In the genomic region with DNA sequence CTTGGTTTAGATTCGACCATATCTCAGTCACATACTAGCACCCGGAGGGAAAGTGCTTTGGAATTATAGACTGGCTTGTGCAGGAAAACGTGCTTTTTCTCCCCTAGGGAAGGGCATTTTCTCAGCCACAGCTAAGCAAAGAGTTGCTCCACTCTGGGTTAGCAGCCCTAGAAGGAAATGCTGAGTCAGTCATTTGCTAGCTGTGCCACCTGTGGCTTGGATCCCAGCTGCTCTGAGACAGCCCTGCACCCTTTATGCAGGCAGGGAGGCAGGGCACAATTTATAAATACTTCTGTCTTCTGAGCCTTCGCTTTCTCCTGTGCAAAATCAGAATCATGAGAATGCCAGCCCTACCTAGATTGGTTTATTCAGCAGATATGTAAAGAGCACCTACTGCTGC, we compare ENCODE assay signal across 1 cellular context.
TF ChIP-seq lines count a peak whose summit lies in the region.

No MANE protein-coding gene starts in this region.

TF ChIP-seq in H1, 55 proteins besides CTCF, POLR2A, EP300 and RAD21:
- TF ChIP-seq MAFK (IDR thresholded peaks at IDR 0.05; ENCODE audit: low read depth, low read length) (peak; percentile 77), PHF8 (conservative IDR thresholded peaks at IDR 0.05; ENCODE audit: low read depth, low read length) (no peak), SIX5 (IDR thresholded peaks at IDR 0.05; ENCODE audit: low read depth, low read length) (no peak)
